ENCODE assay signal across 8 cellular contexts in genomic region chr17:55237826-55238196, GRCh38. TPM values are rescaled to one million over a fixed set of nuclear protein-coding genes. Genes with fewer than 3 reads are reported as not detected.
DNase-seq lines count a peak whose midpoint lies in the region; ATAC-seq and TF ChIP-seq lines count a peak whose summit lies in the region.

No MANE protein-coding gene starts in this region.

- peak overlapping the region; percentile 26; the same call in 1 of the 2 replicates for H3K9ac ChIP-seq in iPS-20b (ENCODE audit: low read depth, low read length)

- H3K27ac ChIP-seq in iPS-20b (ENCODE audit: low read length) (no peak overlapping the region), testis (peak overlapping the region; percentile 76 to 78)

- H3K27ac Mint-ChIP-seq in activated CD4-positive, alpha-beta T cell treated with anti-CD3 and anti-CD28 coated beads, Interleukin-2, amount 10 ng/mL, durations not matched to agents 7 days and 5 days = no peak overlapping the region
- no peak overlapping the region for H3K27ac Mint-ChIP-seq in activated B cell treated with CpG ODN at 0.5 μM for 24 hours

- POLR2A ChIA-PET in activated CD4-positive, alpha-beta T cell treated with anti-CD3 and anti-CD28 coated beads, Interleukin-2, amount 10 ng/mL, durations not matched to agents 7 days and 5 days (lab: Charles Lee) = interaction anchor here (0.7 kb wide), 1 partner anchor 66 kb away, joined by 3 read pairs; no protein-coding TSS in a partner anchor
- POLR2A ChIA-PET in activated B cell treated with CpG ODN at 0.5 μM for 24 hours (lab: Charles Lee) = interaction anchor here (0.9 kb wide), 1 partner anchor 27 kb away, joined by 7 read pairs; the partner anchor contains the start of gene HLF

- CTCF ChIA-PET in activated CD4-positive, alpha-beta T cell treated with anti-CD3 and anti-CD28 coated beads, Interleukin-2, amount 10 ng/mL, durations not matched to agents 7 days and 5 days (lab: Charles Lee) = interaction anchor here (0.6 to 1.6 kb wide), 3 partner anchors 13 to 1322 kb away, joined by 3 read pairs; no protein-coding TSS in a partner anchor
- CTCF ChIA-PET in activated B cell treated with CpG ODN at 0.5 μM for 24 hours (lab: Charles Lee) = no interaction called here

- peaks cover 23% of the 10 kb centered on the region for H3K27me3 Mint-ChIP-seq in activated CD4-positive, alpha-beta T cell treated with anti-CD3 and anti-CD28 coated beads, Interleukin-2, amount 10 ng/mL, durations not matched to agents 7 days and 5 days
- H3K27me3 Mint-ChIP-seq in activated B cell treated with CpG ODN at 0.5 μM for 24 hours = peaks cover 21% of the 10 kb centered on the region

- H3K27me3 ChIP-seq in iPS-20b (ENCODE audit: insufficient read depth, low read length) = peaks cover 34% of the 10 kb centered on the region
- no peaks in the 10 kb centered on the region for H3K27me3 ChIP-seq in testis

- H3K36me3 ChIP-seq in iPS-20b (ENCODE audit: insufficient read depth, low read depth, low read length) = no peaks in the 10 kb centered on the region
- no peaks in the 10 kb centered on the region for H3K36me3 ChIP-seq in testis (ENCODE audit: low read depth, missing control alignments)

- H3K9me3 ChIP-seq in iPS-20b (ENCODE audit: insufficient read depth, low read depth, low read length) = no peaks in the 10 kb centered on the region
- H3K9me3 ChIP-seq in testis = no peaks in the 10 kb centered on the region

- H3K4me1 ChIP-seq in iPS-20b (ENCODE audit: insufficient read depth, low read length) = peaks cover 4% of the 10 kb centered on the region; the same call in 1 of the 2 replicates
- peaks cover 18% of the 10 kb centered on the region for H3K4me1 ChIP-seq in testis

- ATAC-seq in activated B cell treated with CpG ODN at 0.5 μM for 24 hours (ENCODE audit: low read depth) (no peak), HG03135 (IDR thresholded peaks at IDR 0.05; ENCODE audit: unreplicated experiment) (no peak)

- H3K4me3 ChIP-seq in iPS-20b (ENCODE audit: low read length) (peak overlapping the region; percentile 77), testis (peak overlapping the region; percentile 50 to 64)

- H3K4me1 Mint-ChIP-seq in activated CD4-positive, alpha-beta T cell treated with anti-CD3 and anti-CD28 coated beads, Interleukin-2, amount 10 ng/mL, durations not matched to agents 7 days and 5 days = peaks cover 18% of the 10 kb centered on the region
- peaks cover 35% of the 10 kb centered on the region for H3K4me1 Mint-ChIP-seq in activated B cell treated with CpG ODN at 0.5 μM for 24 hours

- intact Hi-C loops in activated B cell treated with CpG ODN at 0.5 μM for 24 hours (cut with micrococcal nuclease) (loop anchor here (1.0 to 10.0 kb wide), 5 partner anchors 26 to 339 kb away; partner anchors contain the start of genes COX11, HLF, MMD and STXBP4), testis (cut with DNase I; ENCODE audit: low total_unique reads) (loop anchor here (2.0 kb wide), 1 partner anchor 27 kb away; the partner anchor contains the start of gene HLF)

- no peak for DNase-seq in activated CD4-positive, alpha-beta T cell treated with anti-CD3 and anti-CD28 coated beads, Interleukin-2, amount 10 ng/mL, durations not matched to agents 7 days and 5 days
- DNase-seq in activated CD4-positive, alpha-beta T cell treated with anti-CD3 and anti-CD28 coated beads, Interleukin-2, amount 50 U/mL, for 48 hours = no peak
- DNase-seq in activated B cell treated with CpG ODN at 0.5 μM for 24 hours = no peak
- no peak for DNase-seq in testis
- DNase-seq in D341Med (ENCODE audit: low spot score) = no peak
- no peak for DNase-seq in NCI-H2107 (lab: John Stamatoyannopoulos, UW)

- TF ChIP-seq CTCF in activated B cell treated with CpG ODN at 0.5 μM for 24 hours (IDR thresholded peaks at IDR 0.05) = no peak
- no peak for TF ChIP-seq CTCF in testis (IDR thresholded peaks at IDR 0.05)

- H3K9me3 Mint-ChIP-seq in activated CD4-positive, alpha-beta T cell treated with anti-CD3 and anti-CD28 coated beads, Interleukin-2, amount 10 ng/mL, durations not matched to agents 7 days and 5 days = no peaks in the 10 kb centered on the region
- H3K9me3 Mint-ChIP-seq in activated B cell treated with CpG ODN at 0.5 μM for 24 hours = peaks cover 2% of the 10 kb centered on the region

- TF ChIP-seq POLR2A in testis (IDR thresholded peaks at IDR 0.05) = no peak

- peak overlapping the region; percentile 77 for H3K4me3 Mint-ChIP-seq in activated CD4-positive, alpha-beta T cell treated with anti-CD3 and anti-CD28 coated beads, Interleukin-2, amount 10 ng/mL, durations not matched to agents 7 days and 5 days
- peak overlapping the region; percentile 79 for H3K4me3 Mint-ChIP-seq in activated B cell treated with CpG ODN at 0.5 μM for 24 hours

- H3K36me3 Mint-ChIP-seq in activated CD4-positive, alpha-beta T cell treated with anti-CD3 and anti-CD28 coated beads, Interleukin-2, amount 10 ng/mL, durations not matched to agents 7 days and 5 days (ENCODE audit: low read depth) = no peaks in the 10 kb centered on the region
- no peaks in the 10 kb centered on the region for H3K36me3 Mint-ChIP-seq in activated B cell treated with CpG ODN at 0.5 μM for 24 hours (ENCODE audit: low read depth)

- 2 to 4% methylated on average over 7 of the region's 7 CpGs for WGBS in testis, 2 donors

RNA-seq across cellular contexts. Expression of gene HLF, which starts 26.9 kb away (rescaled TPM):
- total RNA-seq in activated CD4-positive, alpha-beta T cell treated with anti-CD3 and anti-CD28 coated beads, Interleukin-2, amount 10 ng/mL, durations not matched to agents 7 days and 5 days = under 1 TPM; 0.30 to 0.65 TPM
- 0.10 and 0.69 TPM in 2 replicates for total RNA-seq in activated B cell treated with CpG ODN at 0.5 μM for 24 hours
- 10 to 100 TPM; 14.5 to 23.4 TPM for total RNA-seq in testis
- 7.0 TPM for polyA plus RNA-seq in testis (ENCODE audit: insufficient read depth, low read depth, low replicate concordance)
